29 cellular contexts compared by ENCODE assay signal in the genomic region with DNA sequence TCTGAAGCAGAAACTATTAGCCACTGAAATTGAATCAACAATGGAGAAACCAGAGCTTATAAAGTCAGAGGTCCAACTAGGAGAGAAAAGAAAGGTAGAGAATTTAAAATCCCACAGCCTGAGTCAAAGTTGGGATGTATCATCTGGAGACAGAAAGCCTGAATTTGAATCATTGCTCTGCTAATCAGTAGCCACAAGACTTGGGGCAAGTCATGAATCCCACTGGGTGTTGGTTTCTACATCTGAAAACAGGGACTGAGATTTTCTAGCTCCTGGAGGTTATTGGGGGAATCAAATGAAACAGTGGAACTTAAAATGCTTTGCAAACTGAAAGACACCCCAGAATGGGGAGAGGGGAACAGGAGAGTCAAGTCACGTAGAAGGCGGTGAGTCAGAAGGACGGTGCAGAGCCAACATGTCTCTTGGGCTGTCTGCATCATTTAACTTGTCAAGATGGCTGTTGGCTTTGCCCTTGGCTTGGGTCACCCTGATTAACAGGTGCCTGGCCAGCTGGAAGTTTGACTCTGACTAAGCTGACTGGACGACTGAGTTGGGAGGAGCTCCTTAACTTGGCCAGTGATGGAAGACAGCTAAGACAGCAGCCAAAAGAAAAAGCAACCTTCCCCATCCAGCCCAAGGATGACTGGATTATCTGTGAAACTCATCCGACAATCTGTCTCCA.
DNase-seq lines count a peak whose midpoint lies in the region; ATAC-seq, FAIRE-seq and TF ChIP-seq lines count a peak whose summit lies in the region.
"Had no signal": no experiment of that assay in that cellular context is flagged by ENCODE, and none has a peak within 500 bp of the region (broad histone marks: within the 10 kb centered on the region; RNA-seq: fewer than 3 reads in every experiment).

No MANE protein-coding gene starts in this region.

- H3K27ac ChIP-seq in left ventricle myocardium inferior (replicated peaks) = peak overlapping the region; percentile 54
- H3K27ac ChIP-seq in uterus = peak overlapping the region in 1 of 2 donors; percentile 67
- H3K27ac ChIP-seq: ascending aorta, lower lobe of right lung, parathyroid adenoma, stomach, tibial nerve had no signal

- no peak for FAIRE-seq in bronchial epithelial cell (lab: Jason Lieb, UNC)
- FAIRE-seq: endothelial cell of umbilical vein, G401.6 had no signal

- DNase-seq in M059J (ENCODE audit: low read depth) (peak; percentile 80), bronchial epithelial cell (ENCODE audit: low read depth) (peak; percentile 15), left ventricle myocardium inferior (peak; percentile 52), uterus (peak; percentile 76 to 81), NCI-H146 (lab: John Stamatoyannopoulos, UW) (no peak), NCI-H524 treated with DMSO at 0.1 percent for 48 hours (lab: John Stamatoyannopoulos, UW) (no peak)
- no peak for DNase-seq in stimulated activated naive B cell treated with anti-CD40 and anti-IgM and Interleukin-4, amounts not matched to agents 10 μg/mL and 1 μg/mL and 100 μg/mL, for 72 hours
- DNase-seq: activated CD4-positive, alpha-beta T cell treated with anti-CD3 and anti-CD28 coated beads, Interleukin-2, amount 50 U/mL, for 4 hours; activated naive CD4-positive, alpha-beta T cell treated with anti-CD3 and anti-CD28 coated beads, Interleukin-2, amount 50 U/mL, for 16 hours; AML-193; CD4-positive, alpha-beta memory T cell; DMS 273 treated with DMSO at 0.1 percent for 48 hours; hippocampal formation; KG1; lower lobe of right lung; NCI-H1694; NCI-H2171 treated with DMSO at 0.1 percent for 48 hours; NCI-H69; stimulated activated CD4-positive, alpha-beta T cell treated with anti-CD3 and anti-CD28 coated beads, Interleukin-15, amount 100 ng/mL, for 24 hours; stomach had no signal

- H3K4me3 ChIP-seq in bronchial epithelial cell (ENCODE audit: low read depth, low read length) (no peak overlapping the region), left ventricle myocardium inferior (no peak overlapping the region), uterus (no peak overlapping the region)
- H3K4me3 ChIP-seq: ascending aorta, GM23338, lower lobe of right lung, stomach, tibial nerve had no signal

- no peak for TF ChIP-seq POLR2A in uterus (IDR thresholded peaks at IDR 0.05)

- peaks cover 14 to 19% of the 10 kb centered on the region in 2 donors for H3K27me3 Mint-ChIP-seq in stimulated activated naive B cell treated with anti-CD40 and anti-IgM and Interleukin-4, amounts not matched to agents 10 μg/mL and 1 μg/mL and 100 μg/mL, for 72 hours

- no peaks in the 10 kb centered on the region for H3K27me3 ChIP-seq in bronchial epithelial cell (ENCODE audit: control insufficient read depth, insufficient read depth, low read length)
- peaks cover 13% of the 10 kb centered on the region for H3K27me3 ChIP-seq in left ventricle myocardium inferior (ENCODE audit: low read depth)
- no peaks in the 10 kb centered on the region for H3K27me3 ChIP-seq in uterus
- H3K27me3 ChIP-seq: ascending aorta, tibial nerve had no signal

- no peaks in the 10 kb centered on the region for H3K4me1 Mint-ChIP-seq in stimulated activated naive B cell treated with anti-CD40 and anti-IgM and Interleukin-4, amounts not matched to agents 10 μg/mL and 1 μg/mL and 100 μg/mL, for 72 hours
- H3K4me1 Mint-ChIP-seq: CD4-positive, alpha-beta memory T cell had no signal

- no peaks in the 10 kb centered on the region for H3K9me3 ChIP-seq in left ventricle myocardium inferior (replicated peaks)
- H3K9me3 ChIP-seq in uterus = no peaks in the 10 kb centered on the region
- H3K9me3 ChIP-seq: ascending aorta, lower lobe of right lung, stomach, tibial nerve had no signal

- TF ChIP-seq CTCF in bronchial epithelial cell (IDR thresholded peaks at IDR 0.05; ENCODE audit: insufficient read depth, low read length, severe bottlenecking) (no peak), left ventricle myocardium inferior (IDR thresholded peaks at IDR 0.05; ENCODE audit: borderline replicate concordance) (no peak), uterus (IDR thresholded peaks at IDR 0.05) (no peak)

- no peak overlapping the region for H3K27ac Mint-ChIP-seq in stimulated activated naive B cell treated with anti-CD40 and anti-IgM and Interleukin-4, amounts not matched to agents 10 μg/mL and 1 μg/mL and 100 μg/mL, for 72 hours
- H3K27ac Mint-ChIP-seq: activated T-helper 1 cell treated with anti-CD3 and anti-CD28 coated beads, Interleukin-12 subunit alpha, Interleukin-12 subunit beta, Interleukin-2, Interleukin-4 antibody, amounts not matched to agents 30 ng/mL and 10 ng/mL and 1 ng/mL, durations not matched to agents 14 hours and 24 hours and 36 hours; CD4-positive, alpha-beta memory T cell; GM23338; nephron had no signal

- intact Hi-C loops in left ventricle myocardium inferior (cut with micrococcal nuclease) = no loop called here
- intact Hi-C loops in uterus (cut with DNase I; ENCODE audit: low total_unique reads) = no loop called here

- H3K4me1 ChIP-seq in left ventricle myocardium inferior (peaks cover 4% of the 10 kb centered on the region), uterus (peaks cover 0 to 4% of the 10 kb centered on the region in 2 donors)
- H3K4me1 ChIP-seq: lower lobe of right lung, parathyroid adenoma, stomach, tibial nerve had no signal

- ATAC-seq in stimulated activated naive B cell treated with anti-CD40 and anti-IgM and Interleukin-4, amounts not matched to agents 10 μg/mL and 1 μg/mL and 100 μg/mL, for 72 hours (replicated peaks) = no peak
- ATAC-seq: GM23338, lower lobe of right lung, sciatic nerve had no signal

- H3K9me3 Mint-ChIP-seq in stimulated activated naive B cell treated with anti-CD40 and anti-IgM and Interleukin-4, amounts not matched to agents 10 μg/mL and 1 μg/mL and 100 μg/mL, for 72 hours = peaks cover 0 to 3% of the 10 kb centered on the region in 2 donors
- H3K9me3 Mint-ChIP-seq: activated T-helper 1 cell treated with anti-CD3 and anti-CD28 coated beads, Interleukin-12 subunit alpha, Interleukin-12 subunit beta, Interleukin-2, Interleukin-4 antibody, amounts not matched to agents 30 ng/mL and 10 ng/mL and 1 ng/mL, durations not matched to agents 14 hours and 24 hours and 36 hours; nephron had no signal

- no peaks in the 10 kb centered on the region for H3K36me3 Mint-ChIP-seq in stimulated activated naive B cell treated with anti-CD40 and anti-IgM and Interleukin-4, amounts not matched to agents 10 μg/mL and 1 μg/mL and 100 μg/mL, for 72 hours
- H3K36me3 Mint-ChIP-seq: CD4-positive, alpha-beta memory T cell had no signal

- H3K4me3 Mint-ChIP-seq in stimulated activated naive B cell treated with anti-CD40 and anti-IgM and Interleukin-4, amounts not matched to agents 10 μg/mL and 1 μg/mL and 100 μg/mL, for 72 hours = no peak overlapping the region
- H3K4me3 Mint-ChIP-seq: activated T-helper 1 cell treated with anti-CD3 and anti-CD28 coated beads, Interleukin-12 subunit alpha, Interleukin-12 subunit beta, Interleukin-2, Interleukin-4 antibody, amounts not matched to agents 30 ng/mL and 10 ng/mL and 1 ng/mL, durations not matched to agents 14 hours and 24 hours and 36 hours; CD4-positive, alpha-beta memory T cell; GM23338; nephron had no signal

- H3K36me3 ChIP-seq in bronchial epithelial cell (ENCODE audit: control insufficient read depth, insufficient read depth, low read length) (no peaks in the 10 kb centered on the region), left ventricle myocardium inferior (no peaks in the 10 kb centered on the region), uterus (no peaks in the 10 kb centered on the region)
- H3K36me3 ChIP-seq: ascending aorta, lower lobe of right lung, stomach, tibial nerve had no signal

Comparison
In these comparisons a context has a peak if more than half of its experiments do, and no peak if none do; other contexts are left out.
1. DNase-seq: peak in M059J (single experiment), bronchial epithelial cell (single experiment), left ventricle myocardium inferior (single experiment) and uterus (2 of 2); none in NCI-H146 (single experiment), NCI-H524 treated with DMSO at 0.1 percent for 48 hours (single experiment) and stimulated activated naive B cell treated with anti-CD40 and anti-IgM and Interleukin-4, amounts not matched to agents 10 μg/mL and 1 μg/mL and 100 μg/mL, for 72 hours (single experiment).